ENCODE assay signal across 26 cellular contexts in genomic region chr4:145390566-145390965, GRCh38.
"Had no signal": no experiment of that assay in that cellular context is flagged by ENCODE, and none has a peak within 500 bp of the region (broad histone marks: within the 10 kb centered on the region; RNA-seq: fewer than 3 reads in every experiment).

No MANE protein-coding gene starts in this region.

- FAIRE-seq: bronchial epithelial cell, TTC549 had no signal

- H3K4me3 ChIP-seq: ascending aorta, body of pancreas, PC-9 had no signal

- H3K9me3 ChIP-seq: ascending aorta, body of pancreas had no signal

- H3K4me1 ChIP-seq: ascending aorta, body of pancreas had no signal

- H3K27me3 ChIP-seq: ascending aorta, body of pancreas had no signal

- H3K4me2 ChIP-seq: PC-9 had no signal

- H2AFZ ChIP-seq: PC-9 had no signal

- H3K27ac ChIP-seq: ascending aorta, body of pancreas, PC-9 had no signal

- H3K36me3 ChIP-seq: ascending aorta had no signal

- DNase-seq: activated CD4-positive, alpha-beta memory T cell treated with anti-CD3 and anti-CD28 coated beads for 36 hours; activated CD4-positive, alpha-beta T cell treated with anti-CD3 and anti-CD28 coated beads, Interleukin-2, amount 10 ng/mL, durations not matched to agents 7 days and 5 days; activated CD4-positive, CD25-positive, alpha-beta regulatory T cell; activated CD8-positive, alpha-beta memory T cell treated with anti-CD3 and anti-CD28 coated beads for 24 hours; activated effector memory CD4-positive, alpha-beta T cell treated with anti-CD3 and anti-CD28 coated beads, Interleukin-2, amount 50 U/mL, for 16 hours; activated naive CD4-positive, alpha-beta T cell treated with Interleukin-2 at 50 U/mL for 16 hours; activated naive CD8-positive, alpha-beta T cell treated with anti-CD3 and anti-CD28 coated beads, Interleukin-2, amount 50 U/mL, for 24 hours; activated T-cell treated with anti-CD3 and anti-CD28 coated beads, Interleukin-2, amount 50 U/mL, for 4 hours; amniotic stem cell; body of pancreas; central memory CD4-positive, alpha-beta T cell; KG1; NCI-H1092; NCI-H1436; NCI-H1694 treated with DMSO at 0.1 percent for 48 hours; NCI-H446 treated with DMSO at 0.1 percent for 48 hours; NCI-H524 treated with DMSO at 0.1 percent for 48 hours; NCI-H82; PC-9; SHP77 treated with DMSO at 0.1 percent for 48 hours; T-cell; T-helper 2 cell; T1000 had no signal
